8 cellular contexts compared by ENCODE assay signal in genomic region chr1:221478050-221478949, GRCh38.
DNase-seq lines count a peak whose midpoint lies in the region; ATAC-seq and TF ChIP-seq lines count a peak whose summit lies in the region.

No MANE protein-coding gene starts in this region.

- CTCF ChIA-PET in activated CD4-positive, alpha-beta T cell treated with anti-CD3 and anti-CD28 coated beads for 36 hours (lab: Charles Lee), result interaction anchor here (0.9 to 3.4 kb wide), 8 partner anchors 13 to 977 kb away, joined by 3 to 18 read pairs (median 4); no protein-coding TSS in a partner anchor

- no peak overlapping the region for H3K4me3 ChIP-seq in choroid plexus epithelial cell (ENCODE audit: low read depth, low read length)

- no peaks in the 10 kb centered on the region for H3K36me3 Mint-ChIP-seq in activated CD4-positive, alpha-beta T cell treated with anti-CD3 and anti-CD28 coated beads for 36 hours (ENCODE audit: low read depth)

- no peaks in the 10 kb centered on the region for H3K9me3 Mint-ChIP-seq in activated CD4-positive, alpha-beta T cell treated with anti-CD3 and anti-CD28 coated beads for 36 hours (ENCODE audit: low read depth)

- H3K4me3 Mint-ChIP-seq in activated CD4-positive, alpha-beta T cell treated with anti-CD3 and anti-CD28 coated beads for 36 hours, result no peak overlapping the region

- POLR2A ChIA-PET in activated CD4-positive, alpha-beta T cell treated with anti-CD3 and anti-CD28 coated beads for 36 hours (lab: Charles Lee), result no interaction called here

- H3K27ac Mint-ChIP-seq in activated CD4-positive, alpha-beta T cell treated with anti-CD3 and anti-CD28 coated beads for 36 hours, result no peak overlapping the region

- intact Hi-C loops in activated CD4-positive, alpha-beta T cell treated with anti-CD3 and anti-CD28 coated beads for 36 hours (cut with DNase I, micrococcal nuclease), result loop anchor here (1.0 to 2.0 kb wide), 4 partner anchors 265 to 977 kb away; partner anchors contain the start of gene DUSP10 (in 2 of the 2)

- DNase-seq in activated gamma-delta T cell treated with Interleukin-2 at 50 U/mL for 16 hours (peak; percentile 50), activated gamma-delta T cell (lab: John Stamatoyannopoulos, UW) (no peak), NCI-H2196 treated with DMSO at 0.1 percent for 48 hours (lab: John Stamatoyannopoulos, UW; ENCODE audit: unreplicated experiment) (peak; percentile 26), choroid plexus epithelial cell (ENCODE audit: low read depth) (peak; percentile 94), lung microvascular endothelial cell (ENCODE audit: low read depth in 2 of 2) (peak; percentile 4 to 63)
- peak; percentile 78 for DNase-seq in activated CD4-positive, alpha-beta T cell treated with anti-CD3 and anti-CD28 coated beads for 36 hours
- DNase-seq in stimulated activated CD8-positive, alpha-beta memory T cell treated with anti-CD3 and anti-CD28 coated beads, Interleukin-15, amount 100 ng/mL, for 4 hours (ENCODE audit: low read depth in 2 of 2), result peak; percentile 27 to 38

- peak; percentile 99 for TF ChIP-seq CTCF in choroid plexus epithelial cell (conservative IDR thresholded peaks at IDR 0.05; ENCODE audit: low read depth, low read length)

- H3K27me3 Mint-ChIP-seq in activated CD4-positive, alpha-beta T cell treated with anti-CD3 and anti-CD28 coated beads for 36 hours, result peaks cover 7% of the 10 kb centered on the region

- peak; percentile 91 for ATAC-seq in HG02852 (IDR thresholded peaks at IDR 0.05; ENCODE audit: unreplicated experiment)
- ATAC-seq in activated CD4-positive, alpha-beta T cell treated with anti-CD3 and anti-CD28 coated beads for 36 hours, result peak; percentile 99

- no peaks in the 10 kb centered on the region for H3K4me1 Mint-ChIP-seq in activated CD4-positive, alpha-beta T cell treated with anti-CD3 and anti-CD28 coated beads for 36 hours
